In genomic region chr10:94279835-94280709, GRCh38 we compare ENCODE assay signal across 8 cellular contexts.
DNase-seq lines count a peak whose midpoint lies in the region; ATAC-seq and TF ChIP-seq lines count a peak whose summit lies in the region.

No MANE protein-coding gene starts in this region.

- peak; percentile 72 for ATAC-seq in HG02610 (IDR thresholded peaks at IDR 0.05; ENCODE audit: unreplicated experiment)
- ATAC-seq in stimulated activated memory B cell treated with anti-CD40 and anti-IgM and Interleukin-4, amounts not matched to agents 10 μg/mL and 1 μg/mL and 100 μg/mL, for 72 hours = peak; percentile 71

- H3K4me3 Mint-ChIP-seq in mesothelial cell of epicardium = no peak overlapping the region
- H3K4me3 Mint-ChIP-seq in stimulated activated memory B cell treated with anti-CD40 and anti-IgM and Interleukin-4, amounts not matched to agents 10 μg/mL and 1 μg/mL and 100 μg/mL, for 72 hours = no peak overlapping the region

- no peaks in the 10 kb centered on the region for H3K27me3 Mint-ChIP-seq in mesothelial cell of epicardium (ENCODE audit: low read depth)
- no peaks in the 10 kb centered on the region for H3K27me3 Mint-ChIP-seq in stimulated activated memory B cell treated with anti-CD40 and anti-IgM and Interleukin-4, amounts not matched to agents 10 μg/mL and 1 μg/mL and 100 μg/mL, for 72 hours

- no peaks in the 10 kb centered on the region for H3K4me1 Mint-ChIP-seq in mesothelial cell of epicardium
- H3K4me1 Mint-ChIP-seq in stimulated activated memory B cell treated with anti-CD40 and anti-IgM and Interleukin-4, amounts not matched to agents 10 μg/mL and 1 μg/mL and 100 μg/mL, for 72 hours = peaks cover 9% of the 10 kb centered on the region

- peaks cover 3% of the 10 kb centered on the region for H3K9me3 Mint-ChIP-seq in mesothelial cell of epicardium
- H3K9me3 Mint-ChIP-seq in stimulated activated memory B cell treated with anti-CD40 and anti-IgM and Interleukin-4, amounts not matched to agents 10 μg/mL and 1 μg/mL and 100 μg/mL, for 72 hours = no peaks in the 10 kb centered on the region

- DNase-seq in NCI-H2196 treated with DMSO at 0.1 percent for 48 hours (lab: John Stamatoyannopoulos, UW; ENCODE audit: unreplicated experiment) (peak; percentile 0), mesothelial cell of epicardium (ENCODE audit: low spot score in 2 of 2, unreplicated experiment in 2 of 2) (peak; percentile 25 to 73), NK-92 (lab: John Stamatoyannopoulos, UW; ENCODE audit: unreplicated experiment) (no peak)
- peak; percentile 14 to 15 for DNase-seq in activated CD4-positive, alpha-beta T cell treated with anti-CD3 and anti-CD28 coated beads, Interleukin-2, amount 50 U/mL, for 24 hours (ENCODE audit: low read depth in 1 of 2, low spot score in 1 of 2)
- peak; percentile 6 for DNase-seq in effector CD8-positive, alpha-beta T cell (lab: John Stamatoyannopoulos, UW)

- no peaks in the 10 kb centered on the region for H3K36me3 Mint-ChIP-seq in mesothelial cell of epicardium
- H3K36me3 Mint-ChIP-seq in stimulated activated memory B cell treated with anti-CD40 and anti-IgM and Interleukin-4, amounts not matched to agents 10 μg/mL and 1 μg/mL and 100 μg/mL, for 72 hours = no peaks in the 10 kb centered on the region

- TF ChIP-seq CTCF in GM12874 (IDR thresholded peaks at IDR 0.05; ENCODE audit: insufficient read depth, low read depth, low read length) = peak; percentile 88
- peak; percentile 86 for TF ChIP-seq CTCF in mesothelial cell of epicardium (IDR thresholded peaks at IDR 0.05; ENCODE audit: unreplicated experiment)

- H3K27ac Mint-ChIP-seq in mesothelial cell of epicardium = no peak overlapping the region
- no peak overlapping the region for H3K27ac Mint-ChIP-seq in stimulated activated memory B cell treated with anti-CD40 and anti-IgM and Interleukin-4, amounts not matched to agents 10 μg/mL and 1 μg/mL and 100 μg/mL, for 72 hours
